8 cellular contexts compared by ENCODE assay signal in the genomic region with DNA sequence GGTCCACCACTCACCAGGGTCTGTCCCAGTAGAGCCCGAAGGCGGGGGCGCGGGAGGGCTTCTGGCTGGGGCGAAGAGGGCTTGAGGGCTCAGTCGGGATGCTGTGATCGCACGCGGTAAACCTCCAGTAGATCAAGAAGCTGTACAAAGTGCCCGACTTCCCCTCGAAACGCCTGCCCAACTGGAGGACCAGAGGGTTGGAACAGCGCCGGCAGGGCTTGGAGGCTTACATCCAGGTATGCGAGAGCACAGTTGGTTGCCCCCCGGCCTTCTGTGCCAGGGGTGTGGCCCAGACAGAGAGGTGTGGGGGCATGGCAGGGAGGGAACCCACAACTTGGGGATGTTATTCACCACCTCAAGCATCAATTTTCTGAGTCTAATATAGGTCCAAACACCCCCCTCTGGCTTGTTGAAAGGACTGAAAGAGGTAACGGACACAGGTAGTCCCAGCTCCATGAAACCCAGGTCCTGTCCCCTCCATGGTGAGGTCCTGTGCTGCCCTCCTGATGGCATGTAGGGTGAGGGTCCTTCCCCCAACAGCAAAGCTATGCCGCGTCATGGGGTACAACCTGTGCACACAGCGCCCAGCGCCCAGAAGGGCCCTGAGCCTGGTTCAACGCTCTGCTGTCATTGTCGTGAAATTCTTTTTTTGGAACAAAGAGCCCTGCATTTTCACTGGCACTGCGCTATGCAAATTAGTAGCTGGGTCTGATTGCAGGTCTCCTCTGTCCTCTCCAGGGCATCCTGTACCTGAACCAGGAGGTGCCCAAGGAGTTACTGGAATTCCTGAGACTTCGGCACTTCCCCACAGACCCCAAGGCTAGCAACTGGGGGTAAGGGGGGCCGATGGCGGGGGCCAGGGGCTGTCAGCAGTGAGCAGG. TPM values are rescaled to one million over a fixed set of nuclear protein-coding genes. Genes with fewer than 3 reads are reported as not detected.
DNase-seq lines count a peak whose midpoint lies in the region; ATAC-seq and TF ChIP-seq lines count a peak whose summit lies in the region.

No MANE protein-coding gene starts in this region.

- intact Hi-C loops in colonic mucosa (cut with DNase I) = loop anchor here (5.0 kb wide), 1 partner anchor 55 kb away; a partner anchor contains a TSS

- H2AFZ ChIP-seq in neural progenitor cell (replicated peaks) = peak overlapping the region; percentile 92

- peaks cover 15% of the 10 kb centered on the region for H3K27me3 Mint-ChIP-seq in neural progenitor cell (ENCODE audit: insufficient read depth, low read depth)

- H3K4me3 Mint-ChIP-seq in neural progenitor cell = peak overlapping the region; percentile 64

- peaks cover 9% of the 10 kb centered on the region for H4K20me1 ChIP-seq in neural progenitor cell (ENCODE audit: low read depth)

- H3K9me3 ChIP-seq in colonic mucosa (no peaks in the 10 kb centered on the region), neural progenitor cell (ENCODE audit: low read depth) (no peaks in the 10 kb centered on the region)

- H3K27ac ChIP-seq in colonic mucosa (no peak overlapping the region), neural progenitor cell (no peak overlapping the region)

- H3F3A ChIP-seq in neural progenitor cell (ENCODE audit: low read depth) = peaks cover 13% of the 10 kb centered on the region

- H3K4me1 ChIP-seq in colonic mucosa (peaks cover 12% of the 10 kb centered on the region), neural progenitor cell (peaks cover 9% of the 10 kb centered on the region)

- H3K27me3 ChIP-seq in GM06990 (replicated peaks; ENCODE audit: control insufficient read depth, insufficient read depth, low read length) = no peaks in the 10 kb centered on the region
- H3K27me3 ChIP-seq in colonic mucosa = peaks cover 14% of the 10 kb centered on the region
- H3K27me3 ChIP-seq in neural progenitor cell = peaks cover 32% of the 10 kb centered on the region

- H3K9ac ChIP-seq in colonic mucosa (ENCODE audit: low read depth in 2 of 2, low read length in 2 of 2) (peak overlapping the region in 1 of 2 donors; percentile 15), neural progenitor cell (no peak overlapping the region)

- peak; percentile 10 for ATAC-seq in GM19455 (IDR thresholded peaks at IDR 0.05; ENCODE audit: unreplicated experiment)

- H3K36me3 Mint-ChIP-seq in neural progenitor cell = peaks cover 9% of the 10 kb centered on the region

- peaks cover 7% of the 10 kb centered on the region for H3K4me1 Mint-ChIP-seq in neural progenitor cell

- no peak for TF ChIP-seq CTCF in GM06990 (IDR thresholded peaks at IDR 0.05; ENCODE audit: insufficient read depth, low read length, poor library complexity, severe bottlenecking)
- no peak for TF ChIP-seq CTCF in colonic mucosa (IDR thresholded peaks at IDR 0.05)
- TF ChIP-seq CTCF in neural progenitor cell (IDR thresholded peaks at IDR 0.05) = no peak

- no peaks in the 10 kb centered on the region for H3K79me2 ChIP-seq in neural progenitor cell (ENCODE audit: low read depth)

- no peaks in the 10 kb centered on the region for H3K9me3 Mint-ChIP-seq in neural progenitor cell

- no peak overlapping the region for H3K27ac Mint-ChIP-seq in neural progenitor cell

- H3K36me3 ChIP-seq in GM06990 (ENCODE audit: control insufficient read depth, insufficient read depth, low read length) = peaks cover 28% of the 10 kb centered on the region
- peaks cover 7% of the 10 kb centered on the region for H3K36me3 ChIP-seq in colonic mucosa
- no peaks in the 10 kb centered on the region for H3K36me3 ChIP-seq in neural progenitor cell

- peak; percentile 73 for DNase-seq in GM06990 (ENCODE audit: extremely low read depth, insufficient read length)
- DNase-seq in NCI-H2171 (lab: John Stamatoyannopoulos, UW) = peak; percentile 29
- DNase-seq in colonic mucosa = no peak
- DNase-seq in neural progenitor cell (ENCODE audit: low spot score) = no peak
- no peak for DNase-seq in NCI-H187 (lab: John Stamatoyannopoulos, UW)
- DNase-seq in NOMO-1 (lab: John Stamatoyannopoulos, UW; ENCODE audit: unreplicated experiment in 2 of 2) = no peak
- no peak for DNase-seq in middle frontal gyrus (ENCODE audit: extremely low spot score, low spot score)

- H3K4me3 ChIP-seq in GM06990 (replicated peaks; ENCODE audit: low read depth, low read length) (peak overlapping the region; percentile 83), colonic mucosa (peak overlapping the region; percentile 55), neural progenitor cell (peak overlapping the region; percentile 58)

- H3K4me2 ChIP-seq in neural progenitor cell = peak overlapping the region; percentile 86

RNA-seq across cellular contexts. Expression of a gene that starts 1.2 kb away (rescaled TPM):
- under 1 TPM; 0.15 to 0.29 TPM for total RNA-seq in colonic mucosa
- 4.0 and 6.4 TPM in 2 replicates for total RNA-seq in neural progenitor cell (ENCODE audit: low replicate concordance)

RNA-seq across cellular contexts. Expression of a gene that starts 10.1 kb away (rescaled TPM):
- total RNA-seq in colonic mucosa (100 to 1,000 TPM; 367 to 656 TPM), neural progenitor cell (ENCODE audit: low replicate concordance) (109 and 137 TPM in 2 replicates)

RNA-seq across cellular contexts. Expression of a gene that starts 57.0 kb away (rescaled TPM):
- total RNA-seq in colonic mucosa (100 to 1,000 TPM; 116 to 125 TPM), neural progenitor cell (ENCODE audit: low replicate concordance) (24.0 and 31.3 TPM in 2 replicates)

RNA-seq across cellular contexts. Expression of a gene that starts 59.1 kb away (rescaled TPM):
- total RNA-seq in colonic mucosa (10 to 100 TPM; 88.7 to 98.3 TPM), neural progenitor cell (ENCODE audit: low replicate concordance) (114 and 210 TPM in 2 replicates)

Comparison
In these comparisons a context has a peak if more than half of its experiments do, and no peak if none do; other contexts are left out.
1. DNase-seq: peak in GM06990 (single experiment) and NCI-H2171 (single experiment); none in colonic mucosa (single experiment), neural progenitor cell (single experiment), NCI-H187 (0 of 2), NOMO-1 (0 of 2) and middle frontal gyrus (single experiment).
2. Peak in every context shown above with its lines, with median percentiles within 50 percentile points of each other: H3K4me3 ChIP-seq.